In genomic region chr1:168455764-168456163, GRCh38 we compare ENCODE assay signal across 16 cellular contexts.
DNase-seq lines count a peak whose midpoint lies in the region; ATAC-seq and TF ChIP-seq lines count a peak whose summit lies in the region.
"Had no signal": no experiment of that assay in that cellular context is flagged by ENCODE, and none has a peak within 500 bp of the region (broad histone marks: within the 10 kb centered on the region; RNA-seq: fewer than 3 reads in every experiment).

No MANE protein-coding gene starts in this region.

- peaks cover 43% of the 10 kb centered on the region for H3K4me1 Mint-ChIP-seq in activated naive CD8-positive, alpha-beta T cell treated with anti-CD3 and anti-CD28 coated beads, Interleukin-2, amount 50 U/mL, for 24 hours
- H3K4me1 Mint-ChIP-seq in activated naive CD8-positive, alpha-beta T cell treated with anti-CD3 and anti-CD28 coated beads for 36 hours, result peaks cover 27% of the 10 kb centered on the region

- no peaks in the 10 kb centered on the region for H3K27me3 Mint-ChIP-seq in activated naive CD8-positive, alpha-beta T cell treated with anti-CD3 and anti-CD28 coated beads, Interleukin-2, amount 50 U/mL, for 24 hours
- no peaks in the 10 kb centered on the region for H3K27me3 Mint-ChIP-seq in activated naive CD8-positive, alpha-beta T cell treated with anti-CD3 and anti-CD28 coated beads for 36 hours
- H3K27me3 Mint-ChIP-seq: CD4-positive, alpha-beta T cell had no signal

- peaks cover 1% of the 10 kb centered on the region for H3K36me3 Mint-ChIP-seq in activated naive CD8-positive, alpha-beta T cell treated with anti-CD3 and anti-CD28 coated beads, Interleukin-2, amount 50 U/mL, for 24 hours (ENCODE audit: low read depth)
- H3K36me3 Mint-ChIP-seq in activated naive CD8-positive, alpha-beta T cell treated with anti-CD3 and anti-CD28 coated beads for 36 hours, result no peaks in the 10 kb centered on the region

- ATAC-seq in activated naive CD8-positive, alpha-beta T cell treated with anti-CD3 and anti-CD28 coated beads, Interleukin-2, amount 50 U/mL, for 24 hours, result peak; percentile 65
- ATAC-seq: Panc1 had no signal

- DNase-seq in activated naive CD8-positive, alpha-beta T cell treated with anti-CD3 and anti-CD28 coated beads, Interleukin-2, amount 50 U/mL, for 24 hours, result no peak
- no peak for DNase-seq in activated naive CD8-positive, alpha-beta T cell treated with anti-CD3 and anti-CD28 coated beads for 36 hours
- peak; percentile 29 for DNase-seq in NCI-H226
- peak; percentile 56 for DNase-seq in fibroblast of mammary gland (ENCODE audit: low read depth)
- DNase-seq in stromal cell of bone marrow (ENCODE audit: low read depth), result peak; percentile 33
- DNase-seq in DMS79 (lab: John Stamatoyannopoulos, UW), result no peak
- DNase-seq in CD1c-positive myeloid dendritic cell (ENCODE audit: extremely low spot score), result no peak
- no peak for DNase-seq in epidermal melanocyte (ENCODE audit: insufficient read length, low spot score)
- DNase-seq: BE2C; Caco-2; CD4-positive, alpha-beta T cell; NCI-H1436; NCI-H2029; NCI-H2171 treated with DMSO at 0.1 percent for 48 hours had no signal

- no peak for TF ChIP-seq CTCF in fibroblast of mammary gland (conservative IDR thresholded peaks at IDR 0.05; ENCODE audit: control insufficient read depth, insufficient read depth, low read depth, low read length)

- peaks cover 26% of the 10 kb centered on the region for H3K9me3 Mint-ChIP-seq in activated naive CD8-positive, alpha-beta T cell treated with anti-CD3 and anti-CD28 coated beads, Interleukin-2, amount 50 U/mL, for 24 hours
- H3K9me3 Mint-ChIP-seq in activated naive CD8-positive, alpha-beta T cell treated with anti-CD3 and anti-CD28 coated beads for 36 hours, result peaks cover 25% of the 10 kb centered on the region

- H3K27ac Mint-ChIP-seq in activated naive CD8-positive, alpha-beta T cell treated with anti-CD3 and anti-CD28 coated beads, Interleukin-2, amount 50 U/mL, for 24 hours, result no peak overlapping the region
- H3K27ac Mint-ChIP-seq in activated naive CD8-positive, alpha-beta T cell treated with anti-CD3 and anti-CD28 coated beads for 36 hours, result no peak overlapping the region
- H3K27ac Mint-ChIP-seq: CD4-positive, alpha-beta T cell had no signal

- no peak overlapping the region for H3K4me3 Mint-ChIP-seq in activated naive CD8-positive, alpha-beta T cell treated with anti-CD3 and anti-CD28 coated beads, Interleukin-2, amount 50 U/mL, for 24 hours
- H3K4me3 Mint-ChIP-seq in activated naive CD8-positive, alpha-beta T cell treated with anti-CD3 and anti-CD28 coated beads for 36 hours, result no peak overlapping the region
- H3K4me3 Mint-ChIP-seq: CD4-positive, alpha-beta T cell had no signal

- H3K4me3 ChIP-seq in fibroblast of mammary gland (ENCODE audit: control insufficient read depth, low read depth, low read length), result no peak overlapping the region
- H3K4me3 ChIP-seq: SJSA1 had no signal

Comparison
In these comparisons a context has a peak if more than half of its experiments do, and no peak if none do; other contexts are left out.
1. DNase-seq: peak in NCI-H226 (single experiment), fibroblast of mammary gland (single experiment) and stromal cell of bone marrow (single experiment); none in activated naive CD8-positive, alpha-beta T cell treated with anti-CD3 and anti-CD28 coated beads, Interleukin-2, amount 50 U/mL, for 24 hours (single experiment), activated naive CD8-positive, alpha-beta T cell treated with anti-CD3 and anti-CD28 coated beads for 36 hours (single experiment), DMS79 (single experiment), CD1c-positive myeloid dendritic cell (single experiment) and epidermal melanocyte (single experiment).